1 cellular context compared by ENCODE assay signal in the genomic region with DNA sequence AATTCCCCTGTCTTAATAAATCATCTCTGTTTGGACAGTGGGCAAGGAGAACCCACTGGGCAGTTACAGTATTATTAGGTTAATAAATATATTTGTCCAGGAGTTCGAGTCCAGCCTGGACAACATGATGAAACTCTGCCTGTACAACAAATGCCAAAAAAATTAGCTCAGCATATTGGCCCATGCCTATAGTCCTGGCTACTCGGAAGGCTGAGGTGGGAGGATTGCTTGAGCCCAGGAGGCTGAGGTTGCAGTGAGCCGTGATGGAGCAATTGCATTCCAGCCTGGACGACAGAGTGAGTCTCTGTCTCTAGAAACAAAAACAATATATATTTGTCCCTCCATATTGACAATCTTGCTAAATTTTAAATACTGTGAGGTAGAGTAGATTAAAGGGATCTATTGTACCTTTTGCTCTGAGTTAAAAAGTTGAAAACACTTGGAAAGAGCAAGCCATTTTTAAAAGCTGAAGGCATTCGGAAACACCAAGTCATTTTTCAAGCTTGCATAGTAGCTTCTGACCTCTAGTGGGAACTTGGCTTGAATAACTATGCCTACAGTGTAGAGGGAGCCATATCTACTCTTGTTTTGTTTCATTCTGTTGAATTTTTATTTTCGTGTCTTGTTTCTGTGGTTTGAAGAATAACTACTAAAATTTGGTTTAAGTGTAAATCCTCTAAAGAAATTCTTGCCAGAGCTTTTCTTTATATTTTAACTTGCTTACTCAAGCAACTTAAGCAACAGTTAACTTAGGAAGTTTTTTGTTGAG.
TF ChIP-seq lines count a peak whose summit lies in the region.

No MANE protein-coding gene starts in this region.

TF ChIP-seq in H1, 55 proteins besides CTCF, POLR2A, EP300 and RAD21:
- no peak for TF ChIP-seq TBP (IDR thresholded peaks at IDR 0.05; ENCODE audit: low read depth, low read length)
- no peak for TF ChIP-seq CTBP2 (IDR thresholded peaks at IDR 0.05; ENCODE audit: borderline replicate concordance, insufficient read depth, insufficient read length, low read length)
- TF ChIP-seq POU5F1 (IDR thresholded peaks at IDR 0.05; ENCODE audit: low read depth, low read length) = no peak
- no peak for TF ChIP-seq RXRA (IDR thresholded peaks at IDR 0.05; ENCODE audit: insufficient read depth, low read depth, low read length)
- no peak for TF ChIP-seq CHD1 (IDR thresholded peaks at IDR 0.05; ENCODE audit: low read depth, low read length)
- TF ChIP-seq GTF2F1 (IDR thresholded peaks at IDR 0.05; ENCODE audit: borderline replicate concordance, low read depth, low read length) = no peak
- no peak for TF ChIP-seq BACH1 (IDR thresholded peaks at IDR 0.05; ENCODE audit: low read length)
- no peak for TF ChIP-seq EGR1 (IDR thresholded peaks at IDR 0.05; ENCODE audit: borderline replicate concordance, low read depth, low read length)
- no peak for TF ChIP-seq KDM5A (IDR thresholded peaks at IDR 0.05; ENCODE audit: low read length)
- TF ChIP-seq RNF2 (IDR thresholded peaks at IDR 0.05; ENCODE audit: borderline replicate concordance, low read depth, low read length, missing control alignments, poor library complexity, severe bottlenecking) = no peak
- no peak for TF ChIP-seq NRF1 (IDR thresholded peaks at IDR 0.05; ENCODE audit: low read depth, low read length)
- no peak for TF ChIP-seq SUZ12 (IDR thresholded peaks at IDR 0.05; ENCODE audit: low read length)
- TF ChIP-seq TEAD4 (IDR thresholded peaks at IDR 0.05; ENCODE audit: low read depth, low read length) = no peak
- TF ChIP-seq KDM1A (IDR thresholded peaks at IDR 0.05; ENCODE audit: borderline replicate concordance, low read length) = no peak
- no peak for TF ChIP-seq TAF7 (optimal IDR thresholded peaks at IDR 0.05; ENCODE audit: borderline replicate concordance, low read depth, low read length)
- TF ChIP-seq, protein P1, sequence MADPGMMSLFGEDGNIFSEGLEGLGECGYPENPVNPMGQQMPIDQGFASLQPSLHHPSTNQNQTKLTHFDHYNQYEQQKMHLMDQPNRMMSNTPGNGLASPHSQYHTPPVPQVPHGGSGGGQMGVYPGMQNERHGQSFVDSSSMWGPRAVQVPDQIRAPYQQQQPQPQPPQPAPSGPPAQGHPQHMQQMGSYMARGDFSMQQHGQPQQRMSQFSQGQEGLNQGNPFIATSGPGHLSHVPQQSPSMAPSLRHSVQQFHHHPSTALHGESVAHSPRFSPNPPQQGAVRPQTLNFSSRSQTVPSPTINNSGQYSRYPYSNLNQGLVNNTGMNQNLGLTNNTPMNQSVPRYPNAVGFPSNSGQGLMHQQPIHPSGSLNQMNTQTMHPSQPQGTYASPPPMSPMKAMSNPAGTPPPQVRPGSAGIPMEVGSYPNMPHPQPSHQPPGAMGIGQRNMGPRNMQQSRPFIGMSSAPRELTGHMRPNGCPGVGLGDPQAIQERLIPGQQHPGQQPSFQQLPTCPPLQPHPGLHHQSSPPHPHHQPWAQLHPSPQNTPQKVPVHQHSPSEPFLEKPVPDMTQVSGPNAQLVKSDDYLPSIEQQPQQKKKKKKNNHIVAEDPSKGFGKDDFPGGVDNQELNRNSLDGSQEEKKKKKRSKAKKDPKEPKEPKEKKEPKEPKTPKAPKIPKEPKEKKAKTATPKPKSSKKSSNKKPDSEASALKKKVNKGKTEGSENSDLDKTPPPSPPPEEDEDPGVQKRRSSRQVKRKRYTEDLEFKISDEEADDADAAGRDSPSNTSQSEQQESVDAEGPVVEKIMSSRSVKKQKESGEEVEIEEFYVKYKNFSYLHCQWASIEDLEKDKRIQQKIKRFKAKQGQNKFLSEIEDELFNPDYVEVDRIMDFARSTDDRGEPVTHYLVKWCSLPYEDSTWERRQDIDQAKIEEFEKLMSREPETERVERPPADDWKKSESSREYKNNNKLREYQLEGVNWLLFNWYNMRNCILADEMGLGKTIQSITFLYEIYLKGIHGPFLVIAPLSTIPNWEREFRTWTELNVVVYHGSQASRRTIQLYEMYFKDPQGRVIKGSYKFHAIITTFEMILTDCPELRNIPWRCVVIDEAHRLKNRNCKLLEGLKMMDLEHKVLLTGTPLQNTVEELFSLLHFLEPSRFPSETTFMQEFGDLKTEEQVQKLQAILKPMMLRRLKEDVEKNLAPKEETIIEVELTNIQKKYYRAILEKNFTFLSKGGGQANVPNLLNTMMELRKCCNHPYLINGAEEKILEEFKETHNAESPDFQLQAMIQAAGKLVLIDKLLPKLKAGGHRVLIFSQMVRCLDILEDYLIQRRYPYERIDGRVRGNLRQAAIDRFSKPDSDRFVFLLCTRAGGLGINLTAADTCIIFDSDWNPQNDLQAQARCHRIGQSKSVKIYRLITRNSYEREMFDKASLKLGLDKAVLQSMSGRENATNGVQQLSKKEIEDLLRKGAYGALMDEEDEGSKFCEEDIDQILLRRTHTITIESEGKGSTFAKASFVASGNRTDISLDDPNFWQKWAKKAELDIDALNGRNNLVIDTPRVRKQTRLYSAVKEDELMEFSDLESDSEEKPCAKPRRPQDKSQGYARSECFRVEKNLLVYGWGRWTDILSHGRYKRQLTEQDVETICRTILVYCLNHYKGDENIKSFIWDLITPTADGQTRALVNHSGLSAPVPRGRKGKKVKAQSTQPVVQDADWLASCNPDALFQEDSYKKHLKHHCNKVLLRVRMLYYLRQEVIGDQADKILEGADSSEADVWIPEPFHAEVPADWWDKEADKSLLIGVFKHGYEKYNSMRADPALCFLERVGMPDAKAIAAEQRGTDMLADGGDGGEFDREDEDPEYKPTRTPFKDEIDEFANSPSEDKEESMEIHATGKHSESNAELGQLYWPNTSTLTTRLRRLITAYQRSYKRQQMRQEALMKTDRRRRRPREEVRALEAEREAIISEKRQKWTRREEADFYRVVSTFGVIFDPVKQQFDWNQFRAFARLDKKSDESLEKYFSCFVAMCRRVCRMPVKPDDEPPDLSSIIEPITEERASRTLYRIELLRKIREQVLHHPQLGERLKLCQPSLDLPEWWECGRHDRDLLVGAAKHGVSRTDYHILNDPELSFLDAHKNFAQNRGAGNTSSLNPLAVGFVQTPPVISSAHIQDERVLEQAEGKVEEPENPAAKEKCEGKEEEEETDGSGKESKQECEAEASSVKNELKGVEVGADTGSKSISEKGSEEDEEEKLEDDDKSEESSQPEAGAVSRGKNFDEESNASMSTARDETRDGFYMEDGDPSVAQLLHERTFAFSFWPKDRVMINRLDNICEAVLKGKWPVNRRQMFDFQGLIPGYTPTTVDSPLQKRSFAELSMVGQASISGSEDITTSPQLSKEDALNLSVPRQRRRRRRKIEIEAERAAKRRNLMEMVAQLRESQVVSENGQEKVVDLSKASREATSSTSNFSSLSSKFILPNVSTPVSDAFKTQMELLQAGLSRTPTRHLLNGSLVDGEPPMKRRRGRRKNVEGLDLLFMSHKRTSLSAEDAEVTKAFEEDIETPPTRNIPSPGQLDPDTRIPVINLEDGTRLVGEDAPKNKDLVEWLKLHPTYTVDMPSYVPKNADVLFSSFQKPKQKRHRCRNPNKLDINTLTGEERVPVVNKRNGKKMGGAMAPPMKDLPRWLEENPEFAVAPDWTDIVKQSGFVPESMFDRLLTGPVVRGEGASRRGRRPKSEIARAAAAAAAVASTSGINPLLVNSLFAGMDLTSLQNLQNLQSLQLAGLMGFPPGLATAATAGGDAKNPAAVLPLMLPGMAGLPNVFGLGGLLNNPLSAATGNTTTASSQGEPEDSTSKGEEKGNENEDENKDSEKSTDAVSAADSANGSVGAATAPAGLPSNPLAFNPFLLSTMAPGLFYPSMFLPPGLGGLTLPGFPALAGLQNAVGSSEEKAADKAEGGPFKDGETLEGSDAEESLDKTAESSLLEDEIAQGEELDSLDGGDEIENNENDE (IDR thresholded peaks at IDR 0.05; ENCODE audit: insufficient replicate concordance, low read length) = no peak
- no peak for TF ChIP-seq JUN (IDR thresholded peaks at IDR 0.05; ENCODE audit: low read depth, low read length)
TF ChIP-seq in H1: peak in this region for 0.
